Comparison of ENCODE assay signal across 13 cellular contexts in the genomic region with DNA sequence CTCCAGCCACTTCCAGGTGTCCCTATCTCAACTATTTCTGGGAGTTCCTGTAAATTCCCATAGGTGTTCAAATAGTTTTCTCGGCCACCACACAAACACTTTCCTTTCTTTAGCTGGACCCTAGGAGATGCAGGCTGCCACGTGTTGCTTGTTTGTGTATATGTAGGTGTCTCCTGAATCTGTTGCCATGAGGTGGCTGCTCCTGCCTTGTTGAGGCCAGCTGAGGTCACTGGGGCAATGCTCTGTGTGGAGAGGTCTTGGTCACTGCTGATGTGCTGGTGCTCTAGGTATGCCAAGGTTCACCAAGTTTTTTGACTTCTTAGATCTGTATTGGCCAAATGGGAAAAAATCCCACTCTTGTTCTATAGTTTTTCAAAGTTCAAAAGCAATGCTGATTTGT.
DNase-seq lines count a peak whose midpoint lies in the region; ATAC-seq, FAIRE-seq and TF ChIP-seq lines count a peak whose summit lies in the region.
"Had no signal": no experiment of that assay in that cellular context is flagged by ENCODE, and none has a peak within 500 bp of the region (broad histone marks: within the 10 kb centered on the region; RNA-seq: fewer than 3 reads in every experiment).

No MANE protein-coding gene starts in this region.

- no peak overlapping the region for H2BK12ac ChIP-seq in trophoblast cell (ENCODE audit: low read length)

- TF ChIP-seq CTCF in lower lobe of right lung (IDR thresholded peaks at IDR 0.05) = no peak

- H3K4ac ChIP-seq in trophoblast cell (ENCODE audit: low read depth, low read length) = no peak overlapping the region

- H3K27me3 ChIP-seq in endocrine pancreas (ENCODE audit: control insufficient read depth, insufficient read depth, low read length) (no peaks in the 10 kb centered on the region), trophoblast cell (ENCODE audit: insufficient read depth, low read length) (no peaks in the 10 kb centered on the region), lower lobe of right lung (ENCODE audit: low read depth) (no peaks in the 10 kb centered on the region)

- no peaks in the 10 kb centered on the region for H3K79me1 ChIP-seq in trophoblast cell (ENCODE audit: low read length)

- no CpG with 5 or more reads among the region's 2 CpGs for WGBS in trophoblast cell (ENCODE audit: extremely low coverage, insufficient coverage, insufficient read length)

- H2AFZ ChIP-seq in trophoblast cell (ENCODE audit: insufficient read depth, low read length, poor library complexity) = no peak overlapping the region

- H2BK120ac ChIP-seq in trophoblast cell (ENCODE audit: insufficient read depth, low read length, poor library complexity) = no peak overlapping the region

- H3K4me3 ChIP-seq in endocrine pancreas (ENCODE audit: control insufficient read depth, insufficient read depth, low read length) = peak overlapping the region; percentile 65
- H3K4me3 ChIP-seq in trophoblast cell (ENCODE audit: low read depth, low read length) = no peak overlapping the region
- no peak overlapping the region for H3K4me3 ChIP-seq in lower lobe of right lung
- H3K4me3 ChIP-seq: psoas muscle had no signal

- H3K36me3 ChIP-seq in endocrine pancreas (ENCODE audit: control insufficient read depth, insufficient read depth, low read length) (no peaks in the 10 kb centered on the region), trophoblast cell (ENCODE audit: control insufficient read depth in 1 of 2, insufficient read depth in 2 of 2, low read length in 2 of 2) (no peaks in the 10 kb centered on the region), lower lobe of right lung (no peaks in the 10 kb centered on the region)

- no peak overlapping the region for H4K8ac ChIP-seq in trophoblast cell (ENCODE audit: low read depth, low read length)

- H3K9ac ChIP-seq in endocrine pancreas (ENCODE audit: control insufficient read depth, insufficient read depth, low read length) = no peak overlapping the region
- no peak overlapping the region for H3K9ac ChIP-seq in trophoblast cell (ENCODE audit: low read length)

- no peak overlapping the region for H4K12ac ChIP-seq in trophoblast cell (ENCODE audit: low read depth, low read length)

- H3K4me2 ChIP-seq in trophoblast cell (ENCODE audit: low read length) = no peak overlapping the region

- intact Hi-C loops in lower lobe of right lung (cut with DNase I) = no loop called here

- H3K14ac ChIP-seq in trophoblast cell (ENCODE audit: low read length) = no peak overlapping the region

- H3K27ac ChIP-seq in trophoblast cell (ENCODE audit: low read depth, low read length) = no peak overlapping the region
- no peak overlapping the region for H3K27ac ChIP-seq in lower lobe of right lung
- H3K27ac ChIP-seq: psoas muscle had no signal

- H3K79me2 ChIP-seq in trophoblast cell (ENCODE audit: control insufficient read depth, insufficient read depth, low read length, poor library complexity) = no peaks in the 10 kb centered on the region

- ATAC-seq in esophagus mucosa = no peak
- no peak for ATAC-seq in lower lobe of right lung
- ATAC-seq: psoas muscle had no signal

- no peak for FAIRE-seq in RCC 7860 (lab: Jason Lieb, UNC)

- DNase-seq in GM03348 (ENCODE audit: low spot score) (peak; percentile 5), RCC 7860 (ENCODE audit: low spot score) (peak; percentile 29), trophoblast cell (peak; percentile 92 to 93), activated gamma-delta T cell treated with Interleukin-2 at 50 U/mL for 16 hours (no peak), lower lobe of right lung (no peak), NK-92 (lab: John Stamatoyannopoulos, UW; ENCODE audit: unreplicated experiment) (no peak)
- DNase-seq: activated CD4-positive, alpha-beta T cell treated with anti-CD3 and anti-CD28 coated beads, Interleukin-2, amount 50 U/mL, for 1 hour; CD4-positive, CD25-positive, alpha-beta regulatory T cell; effector CD8-positive, alpha-beta T cell; psoas muscle; stimulated activated naive CD4-positive, alpha-beta T cell had no signal

- H4K91ac ChIP-seq in trophoblast cell (ENCODE audit: low read depth, low read length) = no peak overlapping the region

- H2BK5ac ChIP-seq in trophoblast cell (ENCODE audit: low read depth, low read length, poor library complexity) = no peak overlapping the region

- H3K4me1 ChIP-seq in endocrine pancreas (ENCODE audit: control insufficient read depth, insufficient read depth, low read length) (peaks cover 4% of the 10 kb centered on the region), trophoblast cell (ENCODE audit: control insufficient read depth in 1 of 2, insufficient read depth in 2 of 2, low read length in 2 of 2) (peaks cover 0 to 2% of the 10 kb centered on the region in 2 experiments), lower lobe of right lung (peaks cover 7% of the 10 kb centered on the region)

- no peak overlapping the region for H2AK5ac ChIP-seq in trophoblast cell (ENCODE audit: low read length)

- no peak overlapping the region for H3K23ac ChIP-seq in trophoblast cell (ENCODE audit: low read length)

- no peak overlapping the region for H3K18ac ChIP-seq in trophoblast cell (ENCODE audit: low read length)

- no peaks in the 10 kb centered on the region for H3K9me3 ChIP-seq in endocrine pancreas (ENCODE audit: control insufficient read depth, low read length)
- H3K9me3 ChIP-seq in trophoblast cell (ENCODE audit: insufficient read depth, low read depth, low read length) = no peaks in the 10 kb centered on the region
- H3K9me3 ChIP-seq in lower lobe of right lung = no peaks in the 10 kb centered on the region
- H3K9me3 ChIP-seq: psoas muscle had no signal

Comparison
In these comparisons a context has a peak if more than half of its experiments do, and no peak if none do; other contexts are left out.
1. DNase-seq: peak in GM03348 (single experiment), RCC 7860 (single experiment) and trophoblast cell (2 of 2); none in activated gamma-delta T cell treated with Interleukin-2 at 50 U/mL for 16 hours (single experiment), lower lobe of right lung (single experiment) and NK-92 (single experiment).